8 cellular contexts compared by ENCODE assay signal in the genomic region with DNA sequence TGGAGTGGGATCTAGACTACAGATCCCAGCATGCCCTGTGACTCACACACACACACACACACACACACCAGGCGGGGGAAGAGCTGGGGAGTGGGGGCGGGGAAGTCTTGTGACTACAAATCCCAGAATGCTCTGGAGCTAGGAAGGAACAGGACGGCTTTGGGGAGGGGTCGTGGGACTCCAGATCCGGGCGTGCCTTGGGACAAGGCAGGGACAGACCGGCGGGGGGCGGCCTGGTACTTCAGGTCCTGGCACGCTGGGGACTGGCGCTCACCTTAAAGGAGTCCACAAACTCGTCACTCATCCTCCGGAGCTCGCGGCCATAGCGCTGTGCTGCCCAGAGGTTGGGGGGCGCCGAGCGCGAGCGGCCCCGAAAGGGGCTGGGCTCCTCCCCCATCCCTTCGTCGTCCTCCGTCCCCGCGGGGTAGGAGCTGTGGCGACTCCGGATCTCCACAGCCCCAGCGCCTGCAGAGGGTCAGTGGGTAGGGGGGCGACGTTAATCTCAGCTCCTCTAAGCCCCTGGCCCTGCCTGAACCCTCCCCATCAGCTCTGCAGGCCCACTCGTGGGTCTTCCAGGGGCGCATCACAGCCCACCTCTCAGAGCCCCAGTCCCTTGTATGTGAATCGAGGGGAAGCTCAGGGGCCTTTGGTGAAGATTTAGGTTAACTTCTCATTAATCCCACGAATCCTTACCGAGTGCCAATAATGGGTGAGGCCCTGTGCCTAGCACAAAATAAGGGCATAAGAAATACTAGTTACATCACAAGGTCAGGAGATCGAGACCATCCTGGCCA. TPM values are rescaled to one million over a fixed set of nuclear protein-coding genes. Genes with fewer than 3 reads are reported as not detected.
A peak's percentile ranks its signal among the peaks of the same experiment; 100 is the strongest.
DNase-seq lines count a peak whose midpoint lies in the region; ATAC-seq and TF ChIP-seq lines count a peak whose summit lies in the region.

No MANE protein-coding gene starts in this region.

- peak; percentile 38 to 44 for TF ChIP-seq POLR2A in Peyer's patch (IDR thresholded peaks at IDR 0.05)
- peak; percentile 47 for TF ChIP-seq POLR2A in esophagus muscularis mucosa (IDR thresholded peaks at IDR 0.05; ENCODE audit: low read depth)

- peaks cover 0 to 8% (median 0%) of the 10 kb centered on the region in 3 donors for H3K36me3 ChIP-seq in Peyer's patch
- H3K36me3 ChIP-seq in esophagus muscularis mucosa: peaks cover 0 to 26% (median 22%) of the 10 kb centered on the region in 4 donors
- peaks cover under 1 to 13% of the 10 kb centered on the region in 2 donors for H3K36me3 ChIP-seq in muscle layer of duodenum (ENCODE audit: control insufficient read depth in 1 of 2, insufficient read depth in 2 of 2, low read length in 2 of 2)

- H3K27me3 ChIP-seq in Peyer's patch: no peaks in the 10 kb centered on the region
- no peaks in the 10 kb centered on the region for H3K27me3 ChIP-seq in esophagus muscularis mucosa
- H3K27me3 ChIP-seq in muscle layer of duodenum (ENCODE audit: low read depth, low read length): no peaks in the 10 kb centered on the region

- ATAC-seq in activated T-cell treated with anti-CD3 and anti-CD28 coated beads, Interleukin-2, amount 50 U/mL, for 72 hours (replicated peaks in 1 of 2): peak; percentile 40 to 41
- no peak for ATAC-seq in HG03097 (IDR thresholded peaks at IDR 0.05; ENCODE audit: low FRiP score, unreplicated experiment)

- TF ChIP-seq CTCF in Peyer's patch (IDR thresholded peaks at IDR 0.05) (peak in 3 of 6 experiments; percentile 24 to 46 (median 37)), esophagus muscularis mucosa (IDR thresholded peaks at IDR 0.05) (peak; percentile 14 to 26 (median 15))

- H3K36me3 Mint-ChIP-seq in activated T-cell treated with anti-CD3 and anti-CD28 coated beads, Interleukin-2, amount 50 U/mL, for 72 hours (ENCODE audit: insufficient read depth in 2 of 2): peaks cover 0 to 7% of the 10 kb centered on the region in 2 donors

- H3K27me3 Mint-ChIP-seq in activated T-cell treated with anti-CD3 and anti-CD28 coated beads, Interleukin-2, amount 50 U/mL, for 72 hours (ENCODE audit: low read depth): no peaks in the 10 kb centered on the region

- peak; percentile 41; the same call in 1 of the 2 replicates for TF ChIP-seq RAD21 in Ishikawa (IDR thresholded peaks at IDR 0.05; ENCODE audit: low read depth)

- H3K9me3 ChIP-seq in Peyer's patch (no peaks in the 10 kb centered on the region), esophagus muscularis mucosa (no peaks in the 10 kb centered on the region), muscle layer of duodenum (ENCODE audit: control insufficient read depth in 1 of 2, low read length in 2 of 2) (no peaks in the 10 kb centered on the region)

- peak overlapping the region; percentile 89 to 93 for H3K4me3 Mint-ChIP-seq in activated T-cell treated with anti-CD3 and anti-CD28 coated beads, Interleukin-2, amount 50 U/mL, for 72 hours

- peak overlapping the region; percentile 95 for H3K27ac Mint-ChIP-seq in activated T-cell treated with anti-CD3 and anti-CD28 coated beads, Interleukin-2, amount 50 U/mL, for 72 hours

- H3K9me3 Mint-ChIP-seq in activated T-cell treated with anti-CD3 and anti-CD28 coated beads, Interleukin-2, amount 50 U/mL, for 72 hours: no peaks in the 10 kb centered on the region

- DNase-seq in DMS153 treated with DMSO at 0.1 percent for 48 hours (lab: John Stamatoyannopoulos, UW; ENCODE audit: unreplicated experiment) (peak; percentile 76), Peyer's patch (peak; percentile 90 to 97 (median 90)), esophagus muscularis mucosa (ENCODE audit: extremely low spot score) (peak; percentile 98)
- peak; percentile 82 to 86 for DNase-seq in activated T-cell treated with anti-CD3 and anti-CD28 coated beads, Interleukin-2, amount 50 U/mL, for 72 hours
- peak; percentile 85 for DNase-seq in stimulated activated CD8-positive, alpha-beta memory T cell treated with anti-CD3 and anti-CD28 coated beads, Interleukin-4, amount 100 ng/mL, for 48 hours

- intact Hi-C loops in esophagus muscularis mucosa (cut with DNase I): no loop called here

- H3K4me1 Mint-ChIP-seq in activated T-cell treated with anti-CD3 and anti-CD28 coated beads, Interleukin-2, amount 50 U/mL, for 72 hours (ENCODE audit: low read depth): peaks cover 29% of the 10 kb centered on the region

- H3K4me1 ChIP-seq in Peyer's patch (peaks cover 7 to 40% (median 12%) of the 10 kb centered on the region in 4 donors), esophagus muscularis mucosa (peaks cover 34 to 37% (median 36%) of the 10 kb centered on the region in 4 donors), muscle layer of duodenum (ENCODE audit: control insufficient read depth in 1 of 2, insufficient read depth in 2 of 2, low read length in 2 of 2) (peaks cover 14 to 22% of the 10 kb centered on the region in 2 donors)

- H3K4me3 ChIP-seq in Peyer's patch: peak overlapping the region; percentile 51 to 82 (median 76)
- peak overlapping the region; percentile 73 to 87 (median 74) for H3K4me3 ChIP-seq in esophagus muscularis mucosa
- peak overlapping the region; percentile 68 to 71 for H3K4me3 ChIP-seq in muscle layer of duodenum (ENCODE audit: low read depth in 1 of 2, low read length in 2 of 2)

- 6% methylated on average over 24 of the region's 38 CpGs for WGBS in esophagus muscularis mucosa

- TF ChIP-seq EP300 in Ishikawa (IDR thresholded peaks at IDR 0.05; ENCODE audit: borderline replicate concordance) (no peak), esophagus muscularis mucosa (IDR thresholded peaks at IDR 0.05) (no peak)

- H3K27ac ChIP-seq in Peyer's patch (peak overlapping the region; percentile 91 to 98 (median 94)), esophagus muscularis mucosa (replicated peaks in 1 of 4) (peak overlapping the region; percentile 96 to 98 (median 98)), muscle layer of duodenum (ENCODE audit: low read length) (peak overlapping the region; percentile 84)

TF ChIP-seq in Ishikawa, 13 proteins besides CTCF, POLR2A, EP300 and RAD21:
- TF ChIP-seq YY1 (IDR thresholded peaks at IDR 0.05; ENCODE audit: low read depth): peak; percentile 23; the same call in 1 of the 2 replicates
- TF ChIP-seq NFIC (IDR thresholded peaks at IDR 0.05): no peak
- no peak for TF ChIP-seq CEBPB (IDR thresholded peaks at IDR 0.05)
- TF ChIP-seq FOXM1 (IDR thresholded peaks at IDR 0.05; ENCODE audit: borderline replicate concordance, low read depth): no peak
- TF ChIP-seq TAF1 (IDR thresholded peaks at IDR 0.05; ENCODE audit: low read depth): peak; percentile 51; the same call in 1 of the 2 replicates
- TF ChIP-seq EGR1 (IDR thresholded peaks at IDR 0.05): no peak
- peak; percentile 98 for TF ChIP-seq ZBTB7A (IDR thresholded peaks at IDR 0.05; ENCODE audit: low read depth)
- no peak for TF ChIP-seq CREB1 (IDR thresholded peaks at IDR 0.05; ENCODE audit: low read depth)
- TF ChIP-seq, protein P1, sequence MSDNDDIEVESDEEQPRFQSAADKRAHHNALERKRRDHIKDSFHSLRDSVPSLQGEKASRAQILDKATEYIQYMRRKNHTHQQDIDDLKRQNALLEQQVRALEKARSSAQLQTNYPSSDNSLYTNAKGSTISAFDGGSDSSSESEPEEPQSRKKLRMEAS (IDR thresholded peaks at IDR 0.05): 0 out of 2 replicates have a peak, but pooled peaks have one; percentile 27

RNA-seq across cellular contexts. Expression of a gene that starts 12.9 kb away (rescaled TPM):
- total RNA-seq in Peyer's patch (10 to 100 TPM; 57.4 to 91.8 (median 63.7) TPM), esophagus muscularis mucosa (100 to 1,000 TPM in 3 of 4 donors, 10 to 100 TPM in 1; 99.3 to 138 (median 122) TPM)
- total RNA-seq in activated T-cell treated with anti-CD3 and anti-CD28 coated beads, Interleukin-2, amount 50 U/mL, for 72 hours: 10 to 100 TPM; 35.2 to 35.7 TPM

RNA-seq across cellular contexts. Expression of a gene that starts 14.1 kb away (rescaled TPM):
- total RNA-seq in Peyer's patch (10 to 100 TPM in 3 of 4 donors, 1 to 10 TPM in 1; 5.8 to 49.7 (median 26.3) TPM), esophagus muscularis mucosa (10 to 100 TPM; 20.9 to 36.1 (median 25.4) TPM)
- total RNA-seq in activated T-cell treated with anti-CD3 and anti-CD28 coated beads, Interleukin-2, amount 50 U/mL, for 72 hours: 10 to 100 TPM; 57.1 to 67.4 TPM

RNA-seq across cellular contexts. Expression of a gene that starts 19.6 kb away (rescaled TPM):
- total RNA-seq in Peyer's patch (not detected), esophagus muscularis mucosa (not detected)
- total RNA-seq in activated T-cell treated with anti-CD3 and anti-CD28 coated beads, Interleukin-2, amount 50 U/mL, for 72 hours: under 1 TPM in 1 of 2 donors, not detected in 1; 0.35 TPM

RNA-seq across cellular contexts. Expression of a gene that starts 20.2 kb away (rescaled TPM):
- 100 to 1,000 TPM; 196 to 453 (median 359) TPM for total RNA-seq in Peyer's patch
- 10 to 100 TPM in 1 of 2 donors, 1 to 10 TPM in 1; 9.1 to 10.5 TPM for total RNA-seq in activated T-cell treated with anti-CD3 and anti-CD28 coated beads, Interleukin-2, amount 50 U/mL, for 72 hours
- total RNA-seq in esophagus muscularis mucosa: 10 to 100 TPM; 18.9 to 36.5 (median 25.3) TPM

RNA-seq across cellular contexts. Expression of a gene that starts 24.8 kb away (rescaled TPM):
- total RNA-seq in Peyer's patch: 100 to 1,000 TPM in 1 of 4 donors, 10 to 100 TPM in 3; 78.7 to 101 (median 99.0) TPM
- total RNA-seq in activated T-cell treated with anti-CD3 and anti-CD28 coated beads, Interleukin-2, amount 50 U/mL, for 72 hours: 100 to 1,000 TPM; 121 to 149 TPM
- total RNA-seq in esophagus muscularis mucosa: 10 to 100 TPM; 50.4 to 92.9 (median 79.8) TPM
